ENCODE assay signal across 12 cellular contexts in the genomic region with DNA sequence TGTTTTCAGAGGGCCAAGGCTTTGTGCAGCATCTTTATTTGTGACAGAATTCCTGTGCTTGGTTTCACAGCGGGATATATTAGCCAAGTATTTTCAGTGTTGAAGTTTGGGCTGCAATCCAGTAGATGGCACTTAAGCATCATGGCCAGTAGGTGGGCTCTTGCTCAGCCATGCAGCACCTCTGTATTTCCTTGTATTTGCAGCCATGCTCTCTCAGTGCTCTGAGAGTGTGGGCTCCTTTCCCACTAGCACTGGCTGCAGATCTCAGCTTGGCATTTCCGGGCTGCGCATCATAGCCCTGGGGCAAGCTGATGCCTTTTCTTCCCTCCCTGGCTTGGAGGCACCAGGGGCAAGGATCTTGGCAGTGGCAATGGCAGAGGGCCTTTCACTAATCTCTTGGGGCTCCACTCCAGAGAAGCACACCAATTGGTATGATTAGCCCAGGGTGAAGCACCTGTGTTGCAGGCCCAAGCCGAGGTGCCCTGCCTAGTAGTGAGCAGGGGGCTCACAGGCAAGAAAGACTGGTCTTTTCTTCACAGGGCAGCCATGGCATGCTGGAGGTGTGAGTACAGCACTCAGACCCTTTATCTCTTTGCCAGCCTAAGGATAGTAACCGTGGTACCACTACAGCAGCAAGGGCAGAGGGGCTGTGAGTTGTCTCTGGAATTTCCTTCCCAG. TPM values are rescaled to one million over a fixed set of nuclear protein-coding genes. Genes with fewer than 3 reads are reported as not detected.
A peak's percentile ranks its signal among the peaks of the same experiment; 100 is the strongest.
DNase-seq lines count a peak whose midpoint lies in the region; ATAC-seq and TF ChIP-seq lines count a peak whose summit lies in the region.
"Had no signal": no experiment of that assay in that cellular context is flagged by ENCODE, and none has a peak within 500 bp of the region (broad histone marks: within the 10 kb centered on the region; RNA-seq: fewer than 3 reads in every experiment).

No MANE protein-coding gene starts in this region.

- 79 to 83% methylated on average over 4 to 5 of the region's 5 CpGs for WGBS in thyroid gland, 2 donors

- TF ChIP-seq CTCF in GM12874 (IDR thresholded peaks at IDR 0.05; ENCODE audit: insufficient read depth, low read depth, low read length) (peak; percentile 29; the same call in 1 of the 2 replicates), thyroid gland (IDR thresholded peaks at IDR 0.05) (no peak)
- no peak for TF ChIP-seq CTCF in activated CD8-positive, alpha-beta T cell treated with anti-CD3 and anti-CD28 coated beads for 36 hours (IDR thresholded peaks at IDR 0.05)

- no peaks in the 10 kb centered on the region for H3K36me3 Mint-ChIP-seq in activated CD8-positive, alpha-beta T cell treated with anti-CD3 and anti-CD28 coated beads for 36 hours (ENCODE audit: low read depth)

- intact Hi-C loops in thyroid gland (cut with DNase I) = no loop called here
- intact Hi-C loops in activated CD8-positive, alpha-beta T cell treated with anti-CD3 and anti-CD28 coated beads for 36 hours (cut with micrococcal nuclease) = no loop called here

- POLR2A ChIA-PET in activated CD8-positive, alpha-beta T cell treated with anti-CD3 and anti-CD28 coated beads for 36 hours (lab: Charles Lee) = no interaction called here

- DNase-seq in HuH-7 (ENCODE audit: low spot score) (peak; percentile 6), SJCRH30 (peak; percentile 5 to 19), left kidney (ENCODE audit: low read depth, low spot score) (peak; percentile 8), thyroid gland (no peak)
- DNase-seq in stimulated activated CD4-positive, alpha-beta T cell treated with anti-CD3 and anti-CD28 coated beads, Interleukin-4, amount 100 ng/mL, for 1 hour = no peak
- DNase-seq in activated CD8-positive, alpha-beta T cell treated with anti-CD3 and anti-CD28 coated beads for 36 hours = no peak

- ATAC-seq in HG02981 (IDR thresholded peaks at IDR 0.05; ENCODE audit: unreplicated experiment) = no peak
- ATAC-seq in activated CD8-positive, alpha-beta T cell treated with anti-CD3 and anti-CD28 coated beads for 36 hours = no peak

- CTCF ChIA-PET in activated CD8-positive, alpha-beta T cell treated with anti-CD3 and anti-CD28 coated beads for 36 hours (lab: Charles Lee) = no interaction called here

- H3K27me3 ChIP-seq in SJCRH30 (no peaks in the 10 kb centered on the region), thyroid gland (no peaks in the 10 kb centered on the region)
- H3K27me3 ChIP-seq: SJSA1 had no signal

- H3K4me1 ChIP-seq in SJCRH30 = no peaks in the 10 kb centered on the region
- H3K4me1 ChIP-seq in thyroid gland = no peaks in the 10 kb centered on the region
- H3K4me1 ChIP-seq: SJSA1 had no signal

- H3K27me3 Mint-ChIP-seq in activated CD8-positive, alpha-beta T cell treated with anti-CD3 and anti-CD28 coated beads for 36 hours = peaks cover 1% of the 10 kb centered on the region

- H3K9me3 ChIP-seq in SJCRH30 (replicated peaks) (no peaks in the 10 kb centered on the region), thyroid gland (no peaks in the 10 kb centered on the region)
- H3K9me3 ChIP-seq: SJSA1 had no signal

- no peaks in the 10 kb centered on the region for H3K9me3 Mint-ChIP-seq in activated CD8-positive, alpha-beta T cell treated with anti-CD3 and anti-CD28 coated beads for 36 hours

- H3K27ac ChIP-seq in SJCRH30 (no peak overlapping the region), thyroid gland (no peak overlapping the region)
- H3K27ac ChIP-seq: SJSA1 had no signal

- H3K4me3 ChIP-seq in SJCRH30 (no peak overlapping the region), thyroid gland (replicated peaks in 1 of 3) (no peak overlapping the region)
- H3K4me3 ChIP-seq: SJSA1 had no signal

- no peak for TF ChIP-seq POLR2A in thyroid gland (IDR thresholded peaks at IDR 0.05)

- no peaks in the 10 kb centered on the region for H3K4me1 Mint-ChIP-seq in activated CD8-positive, alpha-beta T cell treated with anti-CD3 and anti-CD28 coated beads for 36 hours (ENCODE audit: low read depth)

- H3K36me3 ChIP-seq in SJCRH30 = no peaks in the 10 kb centered on the region
- no peaks in the 10 kb centered on the region for H3K36me3 ChIP-seq in thyroid gland
- H3K36me3 ChIP-seq: SJSA1 had no signal

- no peak overlapping the region for H3K27ac Mint-ChIP-seq in activated CD8-positive, alpha-beta T cell treated with anti-CD3 and anti-CD28 coated beads for 36 hours

- H3K4me3 Mint-ChIP-seq in activated CD8-positive, alpha-beta T cell treated with anti-CD3 and anti-CD28 coated beads for 36 hours = no peak overlapping the region

RNA-seq across cellular contexts. Expression of a gene that starts 48.3 kb away (rescaled TPM):
- not detected in 2 replicates for total RNA-seq in SJCRH30 (2014; rRNA removed; shearing (Covaris generic))
- total RNA-seq in thyroid gland = not detected
- total RNA-seq in activated CD8-positive, alpha-beta T cell treated with anti-CD3 and anti-CD28 coated beads for 36 hours = not detected
- total RNA-seq: Daoy, dermis microvascular lymphatic vessel endothelial cell, pulmonary artery endothelial cell, SJSA1 had no signal

Comparison
In these comparisons a context has a peak if more than half of its experiments do, and no peak if none do; other contexts are left out.
1. DNase-seq: peak in HuH-7 (single experiment), SJCRH30 (2 of 2) and left kidney (single experiment); none in thyroid gland (0 of 2), stimulated activated CD4-positive, alpha-beta T cell treated with anti-CD3 and anti-CD28 coated beads, Interleukin-4, amount 100 ng/mL, for 1 hour (single experiment) and activated CD8-positive, alpha-beta T cell treated with anti-CD3 and anti-CD28 coated beads for 36 hours (single experiment).